Comparison of ENCODE assay signal across 19 cellular contexts in the genomic region with DNA sequence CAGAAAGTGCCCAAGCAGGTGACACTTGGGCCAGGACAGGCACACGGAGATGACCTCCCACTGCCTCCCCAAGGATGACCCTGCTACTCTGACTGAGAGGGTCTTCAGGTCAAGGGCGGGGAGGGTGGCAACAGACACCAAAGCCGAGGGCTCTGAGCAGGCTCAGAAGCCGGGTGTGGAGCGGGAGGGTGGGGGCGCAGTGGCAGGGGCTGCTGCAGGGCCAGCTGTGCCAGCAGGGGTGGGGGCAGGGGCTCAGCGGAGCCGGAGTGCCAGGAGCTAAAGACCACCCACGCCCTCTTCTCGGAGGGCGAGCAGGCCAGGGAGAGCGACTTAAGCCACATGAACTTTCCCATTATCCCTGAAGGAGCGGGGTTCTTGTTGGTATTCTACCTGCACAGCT.
"Had no signal": no experiment of that assay in that cellular context is flagged by ENCODE, and none has a peak within 500 bp of the region (broad histone marks: within the 10 kb centered on the region; RNA-seq: fewer than 3 reads in every experiment).

No MANE protein-coding gene starts in this region.

- H3K9me3 Mint-ChIP-seq: naive thymus-derived CD8-positive, alpha-beta T cell; stimulated activated effector memory CD8-positive, alpha-beta T cell treated with anti-CD3 and anti-CD28 coated beads, Interleukin-12 subunit alpha, Interleukin-12 subunit beta, amount 100 ng/mL, for 72 hours had no signal

- H3K4me2 ChIP-seq: smooth muscle cell had no signal

- H3K4me3 ChIP-seq: esophagus squamous epithelium, left lung, lung, ovary, right atrium auricular region, smooth muscle cell, tibial artery, upper lobe of right lung, vagina had no signal

- H3K9me3 ChIP-seq: esophagus squamous epithelium, left lung, ovary, right atrium auricular region, tibial artery, upper lobe of right lung, vagina had no signal

- ATAC-seq: naive thymus-derived CD8-positive, alpha-beta T cell; stimulated activated effector memory CD8-positive, alpha-beta T cell treated with anti-CD3 and anti-CD28 coated beads, Interleukin-12 subunit alpha, Interleukin-12 subunit beta, amount 100 ng/mL, for 72 hours; stimulated activated naive CD8-positive, alpha-beta T cell treated with anti-CD3 and anti-CD28 coated beads, Interleukin-15, Interleukin-2, amounts not matched to agents 100 U/mL and 50 U/mL, for 24 hours had no signal

- H3K27ac ChIP-seq: ovary, right atrium auricular region, vagina had no signal

- FAIRE-seq: colon, keratinocyte had no signal

- DNase-seq: dermis blood vessel endothelial cell; esophagus squamous epithelium; foreskin fibroblast; immature natural killer cell; left lung; naive thymus-derived CD8-positive, alpha-beta T cell; ovary; stimulated activated CD4-positive, alpha-beta T cell treated with anti-CD3 and anti-CD28 coated beads, Interleukin-4, amount 100 ng/mL, for 1 hour; stimulated activated CD8-positive, alpha-beta memory T cell treated with anti-CD3 and anti-CD28 coated beads, Interleukin-4, amount 100 ng/mL, for 48 hours; stimulated activated naive CD8-positive, alpha-beta T cell treated with anti-CD3 and anti-CD28 coated beads, Interleukin-15, Interleukin-2, amounts not matched to agents 100 U/mL and 50 U/mL, for 24 hours; tibial artery; upper lobe of right lung had no signal

- H3K4me3 Mint-ChIP-seq: immature natural killer cell; naive thymus-derived CD8-positive, alpha-beta T cell; stimulated activated effector memory CD8-positive, alpha-beta T cell treated with anti-CD3 and anti-CD28 coated beads, Interleukin-12 subunit alpha, Interleukin-12 subunit beta, amount 100 ng/mL, for 72 hours had no signal

- H3K36me3 ChIP-seq: esophagus squamous epithelium, left lung, ovary, right atrium auricular region, tibial artery, upper lobe of right lung, vagina had no signal

- H3K36me3 Mint-ChIP-seq: immature natural killer cell; naive thymus-derived CD8-positive, alpha-beta T cell; stimulated activated effector memory CD8-positive, alpha-beta T cell treated with anti-CD3 and anti-CD28 coated beads, Interleukin-12 subunit alpha, Interleukin-12 subunit beta, amount 100 ng/mL, for 72 hours had no signal

- H3K4me1 Mint-ChIP-seq: immature natural killer cell had no signal

- H3K27ac Mint-ChIP-seq: immature natural killer cell; naive thymus-derived CD8-positive, alpha-beta T cell; stimulated activated effector memory CD8-positive, alpha-beta T cell treated with anti-CD3 and anti-CD28 coated beads, Interleukin-12 subunit alpha, Interleukin-12 subunit beta, amount 100 ng/mL, for 72 hours had no signal

- H3K27me3 ChIP-seq: esophagus squamous epithelium, left lung, ovary, right atrium auricular region, tibial artery, upper lobe of right lung, vagina had no signal
